In the genomic region with DNA sequence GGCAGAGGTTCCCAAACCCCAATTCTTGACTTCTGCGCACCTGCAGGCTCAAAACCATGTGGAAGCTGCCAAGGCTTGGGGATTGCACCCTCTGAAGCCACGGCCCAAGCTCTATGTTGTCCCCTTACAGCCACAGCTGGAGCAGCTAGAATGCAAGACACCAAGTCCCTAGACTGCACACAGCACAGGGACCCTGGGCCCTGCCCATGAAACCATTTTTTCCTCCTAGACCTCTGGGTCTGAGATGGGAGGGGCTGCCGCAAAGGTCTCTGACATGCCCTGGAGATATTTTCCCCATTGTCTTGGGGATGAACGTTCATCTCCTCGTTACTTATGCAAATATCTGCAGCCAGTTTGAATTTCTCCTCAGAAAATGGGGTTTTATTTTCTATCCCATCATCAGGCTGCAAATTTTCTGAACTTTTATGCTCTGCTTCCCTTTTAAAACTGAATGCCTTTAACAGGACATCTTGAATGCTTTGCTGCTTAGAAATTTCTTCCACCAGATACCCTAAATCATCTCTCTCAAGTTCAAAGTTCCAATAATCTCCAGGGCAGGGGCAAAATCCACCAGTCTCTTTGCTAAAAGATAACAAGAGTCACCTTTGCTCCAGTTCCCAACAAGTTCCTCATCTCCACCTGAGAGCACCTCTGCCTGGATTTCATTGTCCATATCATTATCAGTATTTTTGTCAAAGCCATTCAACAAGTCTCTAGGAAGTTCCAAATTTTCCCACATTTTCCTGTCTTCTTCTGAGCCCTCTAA, we compare ENCODE assay signal across 12 cellular contexts. TPM values are rescaled to one million over a fixed set of nuclear protein-coding genes. Genes with fewer than 3 reads are reported as not detected.
"Had no signal": no experiment of that assay in that cellular context is flagged by ENCODE, and none has a peak within 500 bp of the region (broad histone marks: within the 10 kb centered on the region; RNA-seq: fewer than 3 reads in every experiment).

No MANE protein-coding gene starts in this region.

RNA-seq across cellular contexts. Expression of a gene that starts 11.8 kb away (rescaled TPM):
- total RNA-seq: activated B cell treated with CpG ODN at 0.5 μM for 24 hours; activated CD4-positive, alpha-beta memory T cell treated with anti-CD3 and anti-CD28 coated beads, Interleukin-2, amount 10 ng/mL, durations not matched to agents 7 days and 5 days; activated CD4-positive, alpha-beta T cell treated with anti-CD3 and anti-CD28 coated beads for 36 hours; activated CD4-positive, alpha-beta T cell treated with anti-CD3 and anti-CD28 coated beads, Interleukin-2, amount 10 ng/mL, durations not matched to agents 24 days and 14 days; activated CD4-positive, alpha-beta T cell treated with anti-CD3 and anti-CD28 coated beads, Interleukin-2, amount 10 ng/mL, durations not matched to agents 7 days and 5 days; activated CD8-positive, alpha-beta memory T cell treated with anti-CD3 and anti-CD28 coated beads for 36 hours; activated CD8-positive, alpha-beta memory T cell treated with anti-CD3 and anti-CD28 coated beads, Interleukin-2, amount 10 ng/mL, durations not matched to agents 7 days and 5 days; activated CD8-positive, alpha-beta T cell treated with anti-CD3 and anti-CD28 coated beads for 36 hours; activated CD8-positive, alpha-beta T cell treated with anti-CD3 and anti-CD28 coated beads, Interleukin-2, amount 10 ng/mL, durations not matched to agents 7 days and 5 days; T-helper 1 cell treated with Interleukin-12 subunit alpha and Interleukin-12 subunit beta and Interleukin-4 antibody, amounts not matched to agents 30 ng/mL and 1 ng/mL, for 36 hours; T-helper 17 cell; T-helper 2 cell treated with Interferon-gamma antibody and Interleukin-4, amounts not matched to agents 100 ng/mL and 5 ng/mL, for 36 hours had no signal
